ENCODE assay signal across 14 cellular contexts in genomic region chr3:1987983-1988382, GRCh38.
A peak's percentile ranks its signal among the peaks of the same experiment; 100 is the strongest.
DNase-seq lines count a peak whose midpoint lies in the region; ATAC-seq and TF ChIP-seq lines count a peak whose summit lies in the region.
"Had no signal": no experiment of that assay in that cellular context is flagged by ENCODE, and none has a peak within 500 bp of the region (broad histone marks: within the 10 kb centered on the region; RNA-seq: fewer than 3 reads in every experiment).

No MANE protein-coding gene starts in this region.

- H3K4me3 ChIP-seq in HEK293 (ENCODE audit: low read depth, low read length), result no peak overlapping the region
- H3K4me3 ChIP-seq: BLaER1, ovary had no signal

- no peak overlapping the region for H3K27ac ChIP-seq in 22Rv1
- no peak overlapping the region for H3K27ac ChIP-seq in HEK293 (ENCODE audit: extremely low read depth, low read depth, low read length)
- H3K27ac ChIP-seq in VCaP, result no peak overlapping the region
- H3K27ac ChIP-seq: BLaER1, ovary had no signal

- no peak for TF ChIP-seq POLR2A in GM18505 (IDR thresholded peaks at IDR 0.05; ENCODE audit: borderline replicate concordance, extremely low read depth, insufficient read depth, insufficient read length)

- H3K36me3 ChIP-seq in HEK293 (ENCODE audit: control insufficient read depth in 2 of 2, insufficient read depth in 1 of 2, low read length in 2 of 2), result no peaks in the 10 kb centered on the region
- H3K36me3 ChIP-seq: BLaER1, ovary had no signal

- DNase-seq in left colon (peak in 1 of 2 donors; percentile 38), NAMALWA (ENCODE audit: low spot score) (no peak), NCI-H1048 (lab: John Stamatoyannopoulos, UW) (no peak)
- DNase-seq: activated naive CD4-positive, alpha-beta T cell; effector memory CD8-positive, alpha-beta T cell; ovary; PC-3 had no signal

- CTCF ChIA-PET in HEK293 (lab: Yijun Ruan, JAX), result interaction anchor here (0.6 to 0.8 kb wide), 8 partner anchors 9 to 921 kb away, joined by 3 to 6 read pairs (median 4); no protein-coding TSS in a partner anchor

- no peaks in the 10 kb centered on the region for H3K9me3 ChIP-seq in HEK293 (ENCODE audit: control insufficient read depth, insufficient read depth, low read depth, low read length)
- H3K9me3 ChIP-seq: BLaER1, ovary had no signal

- intact Hi-C loops in left colon (cut with DNase I, micrococcal nuclease), result no loop called here

- TF ChIP-seq CTCF in 22Rv1 (IDR thresholded peaks at IDR 0.05), result peak; percentile 68
- no peak for TF ChIP-seq CTCF in HEK293 (tag by site-specific recombination; IDR thresholded peaks at IDR 0.05)
- TF ChIP-seq CTCF in VCaP (conservative IDR thresholded peaks at IDR 0.05), result peak; percentile 85

- POLR2A ChIA-PET in HEK293 (lab: Yijun Ruan, JAX), result no interaction called here

- ATAC-seq in left colon, result peak; percentile 86
- ATAC-seq in GM21786 (IDR thresholded peaks at IDR 0.05; ENCODE audit: unreplicated experiment), result no peak
- ATAC-seq in GM18505 (IDR thresholded peaks at IDR 0.05; ENCODE audit: unreplicated experiment), result no peak
- ATAC-seq: activated CD4-positive, CD25-positive, alpha-beta regulatory T cell treated with anti-CD3 and anti-CD28 coated beads, Interleukin-2, amount 50 U/mL, for 24 hours; effector memory CD8-positive, alpha-beta T cell; PC-3 had no signal

- H3K4me1 ChIP-seq in HEK293 (ENCODE audit: control insufficient read depth, insufficient read depth, low read length), result no peaks in the 10 kb centered on the region
- H3K4me1 ChIP-seq: BLaER1 had no signal

TF ChIP-seq in HEK293, 187 proteins besides CTCF, POLR2A, EP300 and RAD21:
- no peak for TF ChIP-seq PATZ1 (tag by site-specific recombination; IDR thresholded peaks at IDR 0.05)
- no peak for TF ChIP-seq ZNF791 (tag by site-specific recombination; IDR thresholded peaks at IDR 0.05)
- TF ChIP-seq ZNF654 (tag by site-specific recombination; IDR thresholded peaks at IDR 0.05; ENCODE audit: low read depth), result peak; percentile 4; the same call in 1 of the 2 replicates
